In the genomic region with DNA sequence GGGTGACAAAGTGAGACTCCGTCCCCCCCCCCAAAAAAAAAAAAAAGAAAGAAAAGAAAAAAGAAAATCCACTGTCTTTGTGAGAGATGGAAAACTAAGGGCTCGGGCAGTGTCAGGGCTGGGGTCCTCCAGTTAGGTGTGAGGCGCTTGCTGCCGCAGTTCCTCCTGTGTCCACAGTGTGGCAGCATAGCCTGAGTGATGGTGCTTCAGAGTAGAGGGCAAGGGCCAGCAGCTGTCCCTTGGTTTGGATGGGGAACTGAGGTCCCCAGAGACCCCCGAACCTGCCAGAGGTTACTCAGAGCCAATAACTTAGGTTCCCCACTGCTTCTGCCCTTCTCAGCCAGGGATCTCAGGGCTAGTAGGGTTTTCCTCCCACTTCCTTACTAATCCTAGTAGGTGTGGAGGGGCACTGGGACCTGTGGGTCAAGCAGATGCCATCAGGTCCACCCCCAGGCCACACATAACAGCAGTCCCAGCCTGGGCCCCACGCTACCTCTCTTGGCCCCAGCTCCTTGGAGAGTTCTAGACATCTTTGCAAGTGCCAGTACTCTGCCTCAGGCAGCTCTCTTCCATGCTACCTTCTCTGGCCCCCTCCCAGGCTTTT, we compare ENCODE assay signal across 2 cellular contexts.
TF ChIP-seq lines count a peak whose summit lies in the region.

No MANE protein-coding gene starts in this region.

TF ChIP-seq in IMR-90, 13 proteins besides CTCF, POLR2A, EP300 and RAD21:
- peak; percentile 57 for TF ChIP-seq SMC3 (IDR thresholded peaks at IDR 0.05; ENCODE audit: low read depth, low read length)
- no peak for TF ChIP-seq FOS (IDR thresholded peaks at IDR 0.05; ENCODE audit: low read depth, low read length)

TF ChIP-seq in SK-N-SH treated with all-trans-retinoic acid at 6 μM for 48 hours, 23 proteins besides CTCF, POLR2A, EP300 and RAD21:
- TF ChIP-seq CSDC2 (CRISPR knock-in tag; IDR thresholded peaks at IDR 0.05), result no peak
- TF ChIP-seq ZFP30 (CRISPR knock-in tag; IDR thresholded peaks at IDR 0.05), result no peak
- TF ChIP-seq BACH2 (CRISPR knock-in tag; IDR thresholded peaks at IDR 0.05; ENCODE audit: borderline replicate concordance), result no peak
- TF ChIP-seq RARB (CRISPR knock-in tag; IDR thresholded peaks at IDR 0.05), result no peak
- TF ChIP-seq ARNTL (CRISPR knock-in tag; IDR thresholded peaks at IDR 0.05; ENCODE audit: borderline replicate concordance, low read depth), result no peak
- no peak for TF ChIP-seq ZFP3 (CRISPR knock-in tag; IDR thresholded peaks at IDR 0.05)
- no peak for TF ChIP-seq OSR1 (CRISPR knock-in tag; IDR thresholded peaks at IDR 0.05)
- no peak for TF ChIP-seq ZNF8 (CRISPR knock-in tag; IDR thresholded peaks at IDR 0.05)
TF ChIP-seq in SK-N-SH treated with all-trans-retinoic acid at 6 μM for 48 hours: peak in this region for 0.
